Comparison of ENCODE assay signal across 11 cellular contexts in genomic region chr17:47265983-47266541, GRCh38. TPM values are rescaled to one million over a fixed set of nuclear protein-coding genes. Genes with fewer than 3 reads are reported as not detected.
DNase-seq lines count a peak whose midpoint lies in the region; ATAC-seq, FAIRE-seq and TF ChIP-seq lines count a peak whose summit lies in the region.
"Had no signal": no experiment of that assay in that cellular context is flagged by ENCODE, and none has a peak within 500 bp of the region (broad histone marks: within the 10 kb centered on the region; RNA-seq: fewer than 3 reads in every experiment).

No MANE protein-coding gene starts in this region.

- no peaks in the 10 kb centered on the region for H3K9me3 ChIP-seq in BE2C

- TF ChIP-seq CTCF in astrocyte of the cerebellum (IDR thresholded peaks at IDR 0.05; ENCODE audit: low read depth, low read length, missing control alignments) (no peak), BE2C (IDR thresholded peaks at IDR 0.05; ENCODE audit: low read depth, low read length) (no peak)

- peak; percentile 43 for ATAC-seq in activated naive CD8-positive, alpha-beta T cell treated with anti-CD3 and anti-CD28 coated beads, Interleukin-2, amount 50 U/mL, for 24 hours
- no peak for ATAC-seq in GM18517 (IDR thresholded peaks at IDR 0.05; ENCODE audit: unreplicated experiment)
- ATAC-seq: effector memory CD8-positive, alpha-beta T cell had no signal

- in situ Hi-C loops in astrocyte of the cerebellum (cut with HindIII; ENCODE audit: low sequenced_read_pairs), result no loop called here

- H3K4me1 Mint-ChIP-seq in activated naive CD8-positive, alpha-beta T cell treated with anti-CD3 and anti-CD28 coated beads, Interleukin-2, amount 50 U/mL, for 24 hours, result no peaks in the 10 kb centered on the region
- no peaks in the 10 kb centered on the region for H3K4me1 Mint-ChIP-seq in activated naive CD8-positive, alpha-beta T cell treated with anti-CD3 and anti-CD28 coated beads for 36 hours

- no peaks in the 10 kb centered on the region for H3K4me1 ChIP-seq in BE2C

- H3K27ac Mint-ChIP-seq in activated naive CD8-positive, alpha-beta T cell treated with anti-CD3 and anti-CD28 coated beads, Interleukin-2, amount 50 U/mL, for 24 hours, result no peak overlapping the region
- H3K27ac Mint-ChIP-seq in activated naive CD8-positive, alpha-beta T cell treated with anti-CD3 and anti-CD28 coated beads for 36 hours, result no peak overlapping the region
- H3K27ac Mint-ChIP-seq: activated T-cell treated with anti-CD3 and anti-CD28 coated beads, Interleukin-2, amount 50 U/mL, for 24 hours; effector memory CD8-positive, alpha-beta T cell; memory B cell had no signal

- H3K4me3 ChIP-seq in astrocyte of the cerebellum (ENCODE audit: low read depth, low read length) (no peak overlapping the region), BE2C (ENCODE audit: low read depth, low read length) (no peak overlapping the region)

- H3K36me3 ChIP-seq in BE2C, result no peaks in the 10 kb centered on the region

- H3K27me3 Mint-ChIP-seq in activated naive CD8-positive, alpha-beta T cell treated with anti-CD3 and anti-CD28 coated beads, Interleukin-2, amount 50 U/mL, for 24 hours, result peaks cover 5% of the 10 kb centered on the region
- peaks cover 18% of the 10 kb centered on the region for H3K27me3 Mint-ChIP-seq in activated naive CD8-positive, alpha-beta T cell treated with anti-CD3 and anti-CD28 coated beads for 36 hours
- H3K27me3 Mint-ChIP-seq: memory B cell had no signal

- H3K27me3 ChIP-seq in BE2C, result no peaks in the 10 kb centered on the region

- H3K9me3 Mint-ChIP-seq in activated naive CD8-positive, alpha-beta T cell treated with anti-CD3 and anti-CD28 coated beads, Interleukin-2, amount 50 U/mL, for 24 hours, result peaks cover 9% of the 10 kb centered on the region
- H3K9me3 Mint-ChIP-seq in activated naive CD8-positive, alpha-beta T cell treated with anti-CD3 and anti-CD28 coated beads for 36 hours, result peaks cover 4% of the 10 kb centered on the region
- H3K9me3 Mint-ChIP-seq: effector memory CD8-positive, alpha-beta T cell had no signal

- H3K36me3 Mint-ChIP-seq in activated naive CD8-positive, alpha-beta T cell treated with anti-CD3 and anti-CD28 coated beads, Interleukin-2, amount 50 U/mL, for 24 hours (ENCODE audit: low read depth), result no peaks in the 10 kb centered on the region
- no peaks in the 10 kb centered on the region for H3K36me3 Mint-ChIP-seq in activated naive CD8-positive, alpha-beta T cell treated with anti-CD3 and anti-CD28 coated beads for 36 hours

- no peak overlapping the region for H3K4me3 Mint-ChIP-seq in activated naive CD8-positive, alpha-beta T cell treated with anti-CD3 and anti-CD28 coated beads, Interleukin-2, amount 50 U/mL, for 24 hours
- no peak overlapping the region for H3K4me3 Mint-ChIP-seq in activated naive CD8-positive, alpha-beta T cell treated with anti-CD3 and anti-CD28 coated beads for 36 hours
- H3K4me3 Mint-ChIP-seq: activated T-cell treated with anti-CD3 and anti-CD28 coated beads, Interleukin-2, amount 50 U/mL, for 24 hours; effector memory CD8-positive, alpha-beta T cell; memory B cell had no signal

- no peak for FAIRE-seq in urothelium cell line (lab: Jason Lieb, UNC)

- DNase-seq in activated naive CD8-positive, alpha-beta T cell treated with anti-CD3 and anti-CD28 coated beads, Interleukin-2, amount 50 U/mL, for 24 hours, result no peak
- DNase-seq in activated naive CD8-positive, alpha-beta T cell treated with anti-CD3 and anti-CD28 coated beads for 36 hours, result no peak
- DNase-seq in astrocyte of the cerebellum (ENCODE audit: low read depth), result peak; percentile 96
- peak; percentile 91 for DNase-seq in kidney tubule cell (ENCODE audit: low spot score)
- peak; percentile 61 for DNase-seq in urothelium cell line (ENCODE audit: low spot score)
- DNase-seq in SK-N-DZ (ENCODE audit: low spot score), result no peak
- DNase-seq in BE2C, result no peak
- DNase-seq: activated T-cell treated with anti-CD3 and anti-CD28 coated beads, Interleukin-2, amount 50 U/mL, for 24 hours; effector memory CD8-positive, alpha-beta T cell had no signal

RNA-seq across cellular contexts. Expression of gene ITGB3, which starts 12.4 kb away (rescaled TPM):
- total RNA-seq in activated naive CD8-positive, alpha-beta T cell treated with anti-CD3 and anti-CD28 coated beads for 36 hours, result under 1 TPM in 1 of 2 experiments, not detected in 1; 0.06 TPM
- not detected in 2 replicates for polyA plus RNA-seq in SK-N-DZ (2014; cell fraction: cytosol; rRNA removed)
- 0.44 TPM in 1 of 2 replicates, not detected in the other for polyA plus RNA-seq in SK-N-DZ (2014; cell fraction: nucleus; rRNA removed)
- 0.46 TPM for polyA plus RNA-seq in BE2C (2012; ENCODE audit: insufficient read depth, insufficient read length, low read depth)

RNA-seq across cellular contexts. Expression of gene MYL4, which starts 56.9 kb away (rescaled TPM):
- total RNA-seq in activated naive CD8-positive, alpha-beta T cell treated with anti-CD3 and anti-CD28 coated beads for 36 hours, result not detected
- not detected in 2 replicates for polyA plus RNA-seq in SK-N-DZ (2014; cell fraction: cytosol; rRNA removed)
- polyA plus RNA-seq in SK-N-DZ (2014; cell fraction: nucleus; rRNA removed), result 0.47 TPM in 1 of 2 replicates, not detected in the other
- 0.69 TPM for polyA plus RNA-seq in BE2C (2012; ENCODE audit: insufficient read depth, insufficient read length, low read depth)

RNA-seq across cellular contexts. Expression of gene EFCAB13, which starts 57.7 kb away (rescaled TPM):
- 1 to 10 TPM; 2.9 to 5.0 TPM for total RNA-seq in activated naive CD8-positive, alpha-beta T cell treated with anti-CD3 and anti-CD28 coated beads for 36 hours
- 0.71 and 2.5 TPM in 2 replicates for polyA plus RNA-seq in SK-N-DZ (2014; cell fraction: cytosol; rRNA removed)
- polyA plus RNA-seq in SK-N-DZ (2014; cell fraction: nucleus; rRNA removed), result 0.64 and 6.0 TPM in 2 replicates
- 1.9 TPM for polyA plus RNA-seq in BE2C (2012; ENCODE audit: insufficient read depth, insufficient read length, low read depth)

Comparison
In these comparisons a context has a peak if more than half of its experiments do, and no peak if none do; other contexts are left out.
1. DNase-seq: peak in astrocyte of the cerebellum (single experiment), kidney tubule cell (single experiment) and urothelium cell line (single experiment); none in activated naive CD8-positive, alpha-beta T cell treated with anti-CD3 and anti-CD28 coated beads, Interleukin-2, amount 50 U/mL, for 24 hours (single experiment), activated naive CD8-positive, alpha-beta T cell treated with anti-CD3 and anti-CD28 coated beads for 36 hours (single experiment), SK-N-DZ (single experiment) and BE2C (single experiment).